In the genomic region with DNA sequence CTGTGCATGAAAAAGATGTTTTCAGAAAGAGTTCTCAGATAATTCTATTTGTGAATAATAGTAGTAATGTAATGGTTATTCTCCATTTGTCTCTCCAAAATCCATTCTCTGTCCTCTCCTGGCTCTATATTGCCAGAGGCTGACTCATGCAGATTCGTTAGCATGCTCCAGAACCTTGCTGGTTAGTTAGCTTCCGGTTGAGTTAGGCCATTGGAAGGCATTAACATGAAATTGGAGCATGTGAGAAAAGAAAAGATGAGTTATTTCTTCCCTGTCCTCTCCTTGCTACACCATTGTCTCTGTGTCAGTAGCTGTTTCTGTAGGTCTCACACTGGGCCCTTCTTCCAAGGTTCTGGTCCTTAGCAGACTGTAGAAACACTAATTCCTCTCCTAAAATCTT, we compare ENCODE assay signal across 11 cellular contexts. TPM values are rescaled to one million over a fixed set of nuclear protein-coding genes. Genes with fewer than 3 reads are reported as not detected.
DNase-seq lines count a peak whose midpoint lies in the region; ATAC-seq and TF ChIP-seq lines count a peak whose summit lies in the region.
"Had no signal": no experiment of that assay in that cellular context is flagged by ENCODE, and none has a peak within 500 bp of the region (broad histone marks: within the 10 kb centered on the region; RNA-seq: fewer than 3 reads in every experiment).

No MANE protein-coding gene starts in this region.

- peaks cover 57% of the 10 kb centered on the region for H3K4me1 Mint-ChIP-seq in stimulated activated naive CD8-positive, alpha-beta T cell treated with anti-CD3 and anti-CD28 coated beads, Interleukin-15, Interleukin-2, amounts not matched to agents 100 ng/mL and 50 ng/mL, for 24 hours (ENCODE audit: low read depth)
- H3K4me1 Mint-ChIP-seq in glutamatergic neuron (ENCODE audit: low read depth, unreplicated experiment), result no peaks in the 10 kb centered on the region

- H3K9me3 Mint-ChIP-seq in stimulated activated naive CD8-positive, alpha-beta T cell treated with anti-CD3 and anti-CD28 coated beads, Interleukin-15, Interleukin-2, amounts not matched to agents 100 ng/mL and 50 ng/mL, for 24 hours, result peaks cover 4% of the 10 kb centered on the region
- no peaks in the 10 kb centered on the region for H3K9me3 Mint-ChIP-seq in glutamatergic neuron (ENCODE audit: unreplicated experiment)

- TF ChIP-seq CTCF in glutamatergic neuron (IDR thresholded peaks at IDR 0.05; ENCODE audit: partially characterized antibody, unreplicated experiment), result no peak

- peak overlapping the region; percentile 82 for H3K27ac Mint-ChIP-seq in stimulated activated naive CD8-positive, alpha-beta T cell treated with anti-CD3 and anti-CD28 coated beads, Interleukin-15, Interleukin-2, amounts not matched to agents 100 ng/mL and 50 ng/mL, for 24 hours
- H3K27ac Mint-ChIP-seq in glutamatergic neuron (ENCODE audit: unreplicated experiment), result no peak overlapping the region

- DNase-seq in stimulated activated naive CD8-positive, alpha-beta T cell treated with anti-CD3 and anti-CD28 coated beads, Interleukin-15, Interleukin-2, amounts not matched to agents 100 U/mL and 50 U/mL, for 24 hours, result no peak
- DNase-seq in RPMI7951 (ENCODE audit: low read depth) (peak; percentile 75), epithelial cell of prostate (ENCODE audit: low read depth, low spot score) (no peak), glutamatergic neuron (no peak), NCI-H345 (lab: John Stamatoyannopoulos, UW) (no peak)
- DNase-seq: gastrocnemius medialis, left ventricle myocardium superior had no signal

- H3K36me3 Mint-ChIP-seq in stimulated activated naive CD8-positive, alpha-beta T cell treated with anti-CD3 and anti-CD28 coated beads, Interleukin-15, Interleukin-2, amounts not matched to agents 100 ng/mL and 50 ng/mL, for 24 hours (ENCODE audit: low read depth), result no peaks in the 10 kb centered on the region
- no peaks in the 10 kb centered on the region for H3K36me3 Mint-ChIP-seq in glutamatergic neuron (ENCODE audit: unreplicated experiment)

- H3K4me3 Mint-ChIP-seq in stimulated activated naive CD8-positive, alpha-beta T cell treated with anti-CD3 and anti-CD28 coated beads, Interleukin-15, Interleukin-2, amounts not matched to agents 100 ng/mL and 50 ng/mL, for 24 hours, result peak overlapping the region; percentile 46
- H3K4me3 Mint-ChIP-seq in glutamatergic neuron (ENCODE audit: unreplicated experiment), result no peak overlapping the region

- ATAC-seq in stimulated activated naive CD8-positive, alpha-beta T cell treated with anti-CD3 and anti-CD28 coated beads, Interleukin-15, Interleukin-2, amounts not matched to agents 100 U/mL and 50 U/mL, for 24 hours, result no peak
- ATAC-seq in GM21360 (IDR thresholded peaks at IDR 0.05; ENCODE audit: unreplicated experiment) (no peak), GM19324 (IDR thresholded peaks at IDR 0.05; ENCODE audit: low FRiP score, unreplicated experiment) (no peak)
- ATAC-seq: gastrocnemius medialis, left ventricle myocardium superior had no signal

- peak overlapping the region; percentile 46 for H3K27ac ChIP-seq in epithelial cell of prostate
- H3K27ac ChIP-seq: gastrocnemius medialis, parathyroid adenoma had no signal

- H3K27me3 Mint-ChIP-seq in stimulated activated naive CD8-positive, alpha-beta T cell treated with anti-CD3 and anti-CD28 coated beads, Interleukin-15, Interleukin-2, amounts not matched to agents 100 ng/mL and 50 ng/mL, for 24 hours, result no peaks in the 10 kb centered on the region
- no peaks in the 10 kb centered on the region for H3K27me3 Mint-ChIP-seq in glutamatergic neuron (ENCODE audit: unreplicated experiment)

RNA-seq across cellular contexts. Expression of a gene that starts 23.5 kb away (rescaled TPM):
- total RNA-seq in RPMI7951 (2014; rRNA removed; shearing (Covaris generic)), result 6.4 and 11.7 TPM in 2 replicates
- total RNA-seq in glutamatergic neuron (ENCODE audit: unreplicated experiment), result 16.6 TPM
